Comparison of ENCODE assay signal across 1 cellular context in the genomic region with DNA sequence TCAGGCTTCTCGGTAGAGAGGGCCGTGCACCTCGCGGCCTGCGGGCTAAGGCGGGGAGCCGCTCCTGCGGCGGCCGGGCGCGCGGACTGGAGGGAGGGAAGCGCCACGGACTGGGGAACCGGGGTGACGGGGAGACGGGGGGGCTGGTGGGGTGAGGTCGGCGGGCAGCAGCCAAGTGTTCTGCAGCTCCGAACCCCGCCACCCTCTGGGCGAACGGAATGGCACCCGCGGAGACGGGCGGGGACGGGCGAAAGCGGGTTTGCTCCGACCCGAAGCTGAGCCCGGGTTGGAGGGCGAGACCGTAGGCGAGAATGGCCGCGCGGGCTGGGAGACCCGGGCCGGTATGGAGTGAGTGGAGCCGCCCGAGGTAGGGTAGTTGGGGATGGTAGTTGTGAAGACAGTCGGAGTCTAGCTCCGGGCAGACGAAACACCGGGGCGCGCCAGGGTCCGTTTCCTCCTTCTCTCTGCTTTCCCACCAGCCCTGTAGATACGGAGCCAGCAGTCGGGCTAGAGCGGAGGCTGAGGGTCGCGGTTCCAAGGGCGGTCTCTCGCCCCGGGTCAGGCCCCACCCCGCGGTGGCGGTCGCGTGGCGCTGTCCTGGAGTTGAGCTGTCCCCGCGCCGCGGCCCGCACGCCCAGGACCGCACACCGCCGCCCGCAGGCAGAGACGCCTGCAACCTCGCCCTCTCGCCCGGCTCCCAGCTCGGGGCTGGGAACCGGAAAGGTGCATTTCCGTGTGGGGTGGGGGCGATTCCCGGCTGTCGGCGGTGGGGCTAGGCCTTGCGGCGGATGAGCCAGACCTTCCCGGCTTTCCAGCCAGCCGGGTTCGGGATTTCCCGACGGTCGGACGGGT.
TF ChIP-seq lines count a peak whose summit lies in the region.

No MANE protein-coding gene starts in this region.

TF ChIP-seq in HEK293, 187 proteins besides CTCF, POLR2A, EP300 and RAD21 (continued from another document and continues in another):
- TF ChIP-seq, protein P1, sequence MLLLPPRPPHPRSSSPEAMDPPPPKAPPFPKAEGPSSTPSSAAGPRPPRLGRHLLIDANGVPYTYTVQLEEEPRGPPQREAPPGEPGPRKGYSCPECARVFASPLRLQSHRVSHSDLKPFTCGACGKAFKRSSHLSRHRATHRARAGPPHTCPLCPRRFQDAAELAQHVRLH (tag by site-specific recombination; IDR thresholded peaks at IDR 0.05): no peak
- TF ChIP-seq, protein P2, sequence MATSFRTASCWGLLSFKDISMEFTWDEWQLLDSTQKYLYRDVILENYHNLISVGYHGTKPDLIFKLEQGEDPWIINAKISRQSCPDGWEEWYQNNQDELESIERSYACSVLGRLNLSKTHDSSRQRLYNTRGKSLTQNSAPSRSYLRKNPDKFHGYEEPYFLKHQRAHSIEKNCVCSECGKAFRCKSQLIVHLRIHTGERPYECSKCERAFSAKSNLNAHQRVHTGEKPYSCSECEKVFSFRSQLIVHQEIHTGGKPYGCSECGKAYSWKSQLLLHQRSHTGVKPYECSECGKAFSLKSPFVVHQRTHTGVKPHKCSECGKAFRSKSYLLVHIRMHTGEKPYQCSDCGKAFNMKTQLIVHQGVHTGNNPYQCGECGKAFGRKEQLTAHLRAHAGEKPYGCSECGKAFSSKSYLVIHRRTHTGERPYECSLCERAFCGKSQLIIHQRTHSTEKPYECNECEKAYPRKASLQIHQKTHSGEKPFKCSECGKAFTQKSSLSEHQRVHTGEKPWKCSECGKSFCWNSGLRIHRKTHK (tag by site-specific recombination; IDR thresholded peaks at IDR 0.05): no peak
- TF ChIP-seq, protein P3, sequence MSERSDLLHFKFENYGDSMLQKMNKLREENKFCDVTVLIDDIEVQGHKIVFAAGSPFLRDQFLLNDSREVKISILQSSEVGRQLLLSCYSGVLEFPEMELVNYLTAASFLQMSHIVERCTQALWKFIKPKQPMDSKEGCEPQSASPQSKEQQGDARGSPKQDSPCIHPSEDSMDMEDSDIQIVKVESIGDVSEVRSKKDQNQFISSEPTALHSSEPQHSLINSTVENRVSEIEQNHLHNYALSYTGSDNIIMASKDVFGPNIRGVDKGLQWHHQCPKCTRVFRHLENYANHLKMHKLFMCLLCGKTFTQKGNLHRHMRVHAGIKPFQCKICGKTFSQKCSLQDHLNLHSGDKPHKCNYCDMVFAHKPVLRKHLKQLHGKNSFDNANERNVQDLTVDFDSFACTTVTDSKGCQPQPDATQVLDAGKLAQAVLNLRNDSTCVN (tag by site-specific recombination; optimal IDR thresholded peaks at IDR 0.05): peak; percentile 79
- TF ChIP-seq, protein P4, sequence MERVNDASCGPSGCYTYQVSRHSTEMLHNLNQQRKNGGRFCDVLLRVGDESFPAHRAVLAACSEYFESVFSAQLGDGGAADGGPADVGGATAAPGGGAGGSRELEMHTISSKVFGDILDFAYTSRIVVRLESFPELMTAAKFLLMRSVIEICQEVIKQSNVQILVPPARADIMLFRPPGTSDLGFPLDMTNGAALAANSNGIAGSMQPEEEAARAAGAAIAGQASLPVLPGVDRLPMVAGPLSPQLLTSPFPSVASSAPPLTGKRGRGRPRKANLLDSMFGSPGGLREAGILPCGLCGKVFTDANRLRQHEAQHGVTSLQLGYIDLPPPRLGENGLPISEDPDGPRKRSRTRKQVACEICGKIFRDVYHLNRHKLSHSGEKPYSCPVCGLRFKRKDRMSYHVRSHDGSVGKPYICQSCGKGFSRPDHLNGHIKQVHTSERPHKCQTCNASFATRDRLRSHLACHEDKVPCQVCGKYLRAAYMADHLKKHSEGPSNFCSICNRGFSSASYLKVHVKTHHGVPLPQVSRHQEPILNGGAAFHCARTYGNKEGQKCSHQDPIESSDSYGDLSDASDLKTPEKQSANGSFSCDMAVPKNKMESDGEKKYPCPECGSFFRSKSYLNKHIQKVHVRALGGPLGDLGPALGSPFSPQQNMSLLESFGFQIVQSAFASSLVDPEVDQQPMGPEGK (tag by site-specific recombination; IDR thresholded peaks at IDR 0.05): no peak
- TF ChIP-seq ZNF521 (tag by site-specific recombination; IDR thresholded peaks at IDR 0.05) (no peak), ZNF335 (tag by site-specific recombination; conservative IDR thresholded peaks at IDR 0.05) (peak; percentile 51), ZNF341 (tag by site-specific recombination; IDR thresholded peaks at IDR 0.05; ENCODE audit: low read depth) (peak; percentile 77), ZNF501 (tag by site-specific recombination; IDR thresholded peaks at IDR 0.05) (no peak), ZFP69B (tag by site-specific recombination; IDR thresholded peaks at IDR 0.05) (no peak), ZNF302 (tag by site-specific recombination; IDR thresholded peaks at IDR 0.05; ENCODE audit: low read depth) (no peak), ZNF350 (tag by site-specific recombination; IDR thresholded peaks at IDR 0.05) (no peak), EGR2 (tag by site-specific recombination; IDR thresholded peaks at IDR 0.05; ENCODE audit: low read depth) (no peak), RBAK (tag by site-specific recombination; IDR thresholded peaks at IDR 0.05) (no peak), KLF16 (tag by site-specific recombination; IDR thresholded peaks at IDR 0.05) (no peak), ZSCAN16 (tag by site-specific recombination; IDR thresholded peaks at IDR 0.05) (no peak), ZNF654 (tag by site-specific recombination; IDR thresholded peaks at IDR 0.05; ENCODE audit: low read depth) (no peak), ZNF585B (tag by site-specific recombination; IDR thresholded peaks at IDR 0.05) (no peak), ZNF221 (tag by site-specific recombination; IDR thresholded peaks at IDR 0.05; ENCODE audit: borderline replicate concordance) (no peak), WT1 (tag by site-specific recombination; IDR thresholded peaks at IDR 0.05) (no peak), ZSCAN30 (tag by site-specific recombination; IDR thresholded peaks at IDR 0.05) (no peak), ZNF777 (tag by site-specific recombination; IDR thresholded peaks at IDR 0.05; ENCODE audit: borderline replicate concordance) (0 out of 2 replicates have a peak, but pooled peaks have one; percentile 3), ZNF510 (tag by site-specific recombination; IDR thresholded peaks at IDR 0.05; ENCODE audit: insufficient replicate concordance) (no peak), YY1 (tag by site-specific recombination; IDR thresholded peaks at IDR 0.05) (no peak), ZNF433 (tag by site-specific recombination; IDR thresholded peaks at IDR 0.05; ENCODE audit: low read depth) (no peak), ZNF571 (tag by site-specific recombination; IDR thresholded peaks at IDR 0.05) (no peak), OSR2 (tag by site-specific recombination; IDR thresholded peaks at IDR 0.05) (no peak)
- TF ChIP-seq, protein P5, sequence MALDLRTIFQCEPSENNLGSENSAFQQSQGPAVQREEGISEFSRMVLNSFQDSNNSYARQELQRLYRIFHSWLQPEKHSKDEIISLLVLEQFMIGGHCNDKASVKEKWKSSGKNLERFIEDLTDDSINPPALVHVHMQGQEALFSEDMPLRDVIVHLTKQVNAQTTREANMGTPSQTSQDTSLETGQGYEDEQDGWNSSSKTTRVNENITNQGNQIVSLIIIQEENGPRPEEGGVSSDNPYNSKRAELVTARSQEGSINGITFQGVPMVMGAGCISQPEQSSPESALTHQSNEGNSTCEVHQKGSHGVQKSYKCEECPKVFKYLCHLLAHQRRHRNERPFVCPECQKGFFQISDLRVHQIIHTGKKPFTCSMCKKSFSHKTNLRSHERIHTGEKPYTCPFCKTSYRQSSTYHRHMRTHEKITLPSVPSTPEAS (tag by site-specific recombination; IDR thresholded peaks at IDR 0.05): no peak
- TF ChIP-seq, protein P6, sequence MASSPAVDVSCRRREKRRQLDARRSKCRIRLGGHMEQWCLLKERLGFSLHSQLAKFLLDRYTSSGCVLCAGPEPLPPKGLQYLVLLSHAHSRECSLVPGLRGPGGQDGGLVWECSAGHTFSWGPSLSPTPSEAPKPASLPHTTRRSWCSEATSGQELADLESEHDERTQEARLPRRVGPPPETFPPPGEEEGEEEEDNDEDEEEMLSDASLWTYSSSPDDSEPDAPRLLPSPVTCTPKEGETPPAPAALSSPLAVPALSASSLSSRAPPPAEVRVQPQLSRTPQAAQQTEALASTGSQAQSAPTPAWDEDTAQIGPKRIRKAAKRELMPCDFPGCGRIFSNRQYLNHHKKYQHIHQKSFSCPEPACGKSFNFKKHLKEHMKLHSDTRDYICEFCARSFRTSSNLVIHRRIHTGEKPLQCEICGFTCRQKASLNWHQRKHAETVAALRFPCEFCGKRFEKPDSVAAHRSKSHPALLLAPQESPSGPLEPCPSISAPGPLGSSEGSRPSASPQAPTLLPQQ (tag by site-specific recombination; IDR thresholded peaks at IDR 0.05): peak; percentile 11; the same call in 1 of the 2 replicates
- TF ChIP-seq, protein P7, sequence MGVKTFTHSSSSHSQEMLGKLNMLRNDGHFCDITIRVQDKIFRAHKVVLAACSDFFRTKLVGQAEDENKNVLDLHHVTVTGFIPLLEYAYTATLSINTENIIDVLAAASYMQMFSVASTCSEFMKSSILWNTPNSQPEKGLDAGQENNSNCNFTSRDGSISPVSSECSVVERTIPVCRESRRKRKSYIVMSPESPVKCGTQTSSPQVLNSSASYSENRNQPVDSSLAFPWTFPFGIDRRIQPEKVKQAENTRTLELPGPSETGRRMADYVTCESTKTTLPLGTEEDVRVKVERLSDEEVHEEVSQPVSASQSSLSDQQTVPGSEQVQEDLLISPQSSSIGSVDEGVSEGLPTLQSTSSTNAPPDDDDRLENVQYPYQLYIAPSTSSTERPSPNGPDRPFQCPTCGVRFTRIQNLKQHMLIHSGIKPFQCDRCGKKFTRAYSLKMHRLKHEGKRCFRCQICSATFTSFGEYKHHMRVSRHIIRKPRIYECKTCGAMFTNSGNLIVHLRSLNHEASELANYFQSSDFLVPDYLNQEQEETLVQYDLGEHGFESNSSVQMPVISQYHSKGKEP (tag by site-specific recombination; IDR thresholded peaks at IDR 0.05): 0 out of 2 replicates have a peak, but pooled peaks have one; percentile 22
- TF ChIP-seq, protein P8, sequence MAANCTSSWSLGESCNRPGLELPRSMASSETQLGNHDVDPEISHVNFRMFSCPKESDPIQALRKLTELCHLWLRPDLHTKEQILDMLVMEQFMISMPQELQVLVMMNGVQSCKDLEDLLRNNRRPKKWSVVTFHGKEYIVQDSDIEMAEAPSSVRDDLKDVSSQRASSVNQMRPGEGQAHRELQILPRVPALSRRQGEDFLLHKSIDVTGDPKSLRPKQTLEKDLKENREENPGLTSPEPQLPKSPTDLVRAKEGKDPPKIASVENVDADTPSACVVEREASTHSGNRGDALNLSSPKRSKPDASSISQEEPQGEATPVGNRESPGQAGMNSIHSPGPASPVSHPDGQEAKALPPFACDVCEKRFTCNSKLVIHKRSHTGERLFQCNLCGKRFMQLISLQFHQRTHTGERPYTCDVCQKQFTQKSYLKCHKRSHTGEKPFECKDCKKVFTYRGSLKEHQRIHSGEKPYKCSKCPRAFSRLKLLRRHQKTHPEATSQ (tag by site-specific recombination; IDR thresholded peaks at IDR 0.05): no peak
- TF ChIP-seq, protein P9, sequence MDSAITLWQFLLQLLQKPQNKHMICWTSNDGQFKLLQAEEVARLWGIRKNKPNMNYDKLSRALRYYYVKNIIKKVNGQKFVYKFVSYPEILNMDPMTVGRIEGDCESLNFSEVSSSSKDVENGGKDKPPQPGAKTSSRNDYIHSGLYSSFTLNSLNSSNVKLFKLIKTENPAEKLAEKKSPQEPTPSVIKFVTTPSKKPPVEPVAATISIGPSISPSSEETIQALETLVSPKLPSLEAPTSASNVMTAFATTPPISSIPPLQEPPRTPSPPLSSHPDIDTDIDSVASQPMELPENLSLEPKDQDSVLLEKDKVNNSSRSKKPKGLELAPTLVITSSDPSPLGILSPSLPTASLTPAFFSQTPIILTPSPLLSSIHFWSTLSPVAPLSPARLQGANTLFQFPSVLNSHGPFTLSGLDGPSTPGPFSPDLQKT (IDR thresholded peaks at IDR 0.05; ENCODE audit: borderline replicate concordance, low read depth, low read length): no peak
- TF ChIP-seq, protein P10, sequence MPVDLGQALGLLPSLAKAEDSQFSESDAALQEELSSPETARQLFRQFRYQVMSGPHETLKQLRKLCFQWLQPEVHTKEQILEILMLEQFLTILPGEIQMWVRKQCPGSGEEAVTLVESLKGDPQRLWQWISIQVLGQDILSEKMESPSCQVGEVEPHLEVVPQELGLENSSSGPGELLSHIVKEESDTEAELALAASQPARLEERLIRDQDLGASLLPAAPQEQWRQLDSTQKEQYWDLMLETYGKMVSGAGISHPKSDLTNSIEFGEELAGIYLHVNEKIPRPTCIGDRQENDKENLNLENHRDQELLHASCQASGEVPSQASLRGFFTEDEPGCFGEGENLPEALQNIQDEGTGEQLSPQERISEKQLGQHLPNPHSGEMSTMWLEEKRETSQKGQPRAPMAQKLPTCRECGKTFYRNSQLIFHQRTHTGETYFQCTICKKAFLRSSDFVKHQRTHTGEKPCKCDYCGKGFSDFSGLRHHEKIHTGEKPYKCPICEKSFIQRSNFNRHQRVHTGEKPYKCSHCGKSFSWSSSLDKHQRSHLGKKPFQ (tag by site-specific recombination; IDR thresholded peaks at IDR 0.05): no peak
- TF ChIP-seq, protein P11, sequence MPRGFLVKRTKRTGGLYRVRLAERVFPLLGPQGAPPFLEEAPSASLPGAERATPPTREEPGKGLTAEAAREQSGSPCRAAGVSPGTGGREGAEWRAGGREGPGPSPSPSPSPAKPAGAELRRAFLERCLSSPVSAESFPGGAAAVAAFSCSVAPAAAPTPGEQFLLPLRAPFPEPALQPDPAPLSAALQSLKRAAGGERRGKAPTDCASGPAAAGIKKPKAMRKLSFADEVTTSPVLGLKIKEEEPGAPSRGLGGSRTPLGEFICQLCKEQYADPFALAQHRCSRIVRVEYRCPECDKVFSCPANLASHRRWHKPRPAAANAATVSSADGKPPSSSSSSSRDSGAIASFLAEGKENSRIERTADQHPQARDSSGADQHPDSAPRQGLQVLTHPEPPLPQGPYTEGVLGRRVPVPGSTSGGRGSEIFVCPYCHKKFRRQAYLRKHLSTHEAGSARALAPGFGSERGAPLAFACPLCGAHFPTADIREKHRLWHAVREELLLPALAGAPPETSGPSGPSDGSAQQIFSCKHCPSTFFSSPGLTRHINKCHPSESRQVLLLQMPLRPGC (tag by site-specific recombination; IDR thresholded peaks at IDR 0.05): no peak
- TF ChIP-seq, protein P12, sequence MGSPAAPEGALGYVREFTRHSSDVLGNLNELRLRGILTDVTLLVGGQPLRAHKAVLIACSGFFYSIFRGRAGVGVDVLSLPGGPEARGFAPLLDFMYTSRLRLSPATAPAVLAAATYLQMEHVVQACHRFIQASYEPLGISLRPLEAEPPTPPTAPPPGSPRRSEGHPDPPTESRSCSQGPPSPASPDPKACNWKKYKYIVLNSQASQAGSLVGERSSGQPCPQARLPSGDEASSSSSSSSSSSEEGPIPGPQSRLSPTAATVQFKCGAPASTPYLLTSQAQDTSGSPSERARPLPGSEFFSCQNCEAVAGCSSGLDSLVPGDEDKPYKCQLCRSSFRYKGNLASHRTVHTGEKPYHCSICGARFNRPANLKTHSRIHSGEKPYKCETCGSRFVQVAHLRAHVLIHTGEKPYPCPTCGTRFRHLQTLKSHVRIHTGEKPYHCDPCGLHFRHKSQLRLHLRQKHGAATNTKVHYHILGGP (tag by site-specific recombination; IDR thresholded peaks at IDR 0.05): no peak
